In the genomic region with DNA sequence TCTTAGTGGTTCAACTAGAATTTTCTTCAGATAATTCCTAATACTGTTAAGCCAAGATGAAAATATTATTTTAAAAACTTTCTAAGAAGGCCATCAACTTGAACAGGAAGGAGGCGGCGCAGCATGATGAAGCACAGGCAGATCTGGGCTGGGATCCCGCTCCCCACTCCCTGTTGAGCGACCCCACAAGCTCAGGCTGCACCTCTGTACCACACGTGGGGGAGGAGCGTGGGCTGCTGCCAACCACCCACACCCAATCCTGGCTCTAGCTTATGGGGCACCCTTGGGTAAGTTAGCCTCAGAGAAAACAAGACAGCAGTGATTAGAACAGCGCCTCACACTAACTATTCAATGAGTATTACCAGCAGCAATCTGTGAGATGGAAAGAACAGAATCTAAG, we compare ENCODE assay signal across 22 cellular contexts. TPM values are rescaled to one million over a fixed set of nuclear protein-coding genes. Genes with fewer than 3 reads are reported as not detected.
DNase-seq lines count a peak whose midpoint lies in the region; ATAC-seq and TF ChIP-seq lines count a peak whose summit lies in the region.
"Had no signal": no experiment of that assay in that cellular context is flagged by ENCODE, and none has a peak within 500 bp of the region (broad histone marks: within the 10 kb centered on the region; RNA-seq: fewer than 3 reads in every experiment).

No MANE protein-coding gene starts in this region.

- peaks cover 5% of the 10 kb centered on the region for H3K27me3 Mint-ChIP-seq in GM23338 (ENCODE audit: insufficient read depth, low read depth, poor library complexity)
- H3K27me3 Mint-ChIP-seq: activated B cell treated with CpG ODN at 0.5 μM for 24 hours; CD4-positive, CD25-positive, alpha-beta regulatory T cell had no signal

- H3K27ac ChIP-seq in GM23338 (ENCODE audit: low read depth) = no peak overlapping the region
- H3K27ac ChIP-seq in esophagus muscularis mucosa (replicated peaks in 1 of 4) = peak overlapping the region; percentile 14 to 59 (median 48)
- peak overlapping the region; percentile 3 for H3K27ac ChIP-seq in smooth muscle cell (ENCODE audit: low read depth)
- H3K27ac ChIP-seq: upper lobe of left lung had no signal

- no peaks in the 10 kb centered on the region for H3K9me2 ChIP-seq in GM23338 (ENCODE audit: insufficient read depth)

- ATAC-seq in GM23338 = peak; percentile 45; the same call in 1 of the 3 replicates
- ATAC-seq: natural killer cell had no signal

- H3K4me3 ChIP-seq in GM23338 (no peak overlapping the region), esophagus muscularis mucosa (no peak overlapping the region), smooth muscle cell (no peak overlapping the region)
- H3K4me3 ChIP-seq: upper lobe of left lung had no signal

- TF ChIP-seq POLR2A in esophagus muscularis mucosa (IDR thresholded peaks at IDR 0.05; ENCODE audit: low read depth) = no peak

- no peak for TF ChIP-seq EP300 in esophagus muscularis mucosa (IDR thresholded peaks at IDR 0.05)

- peaks cover 20% of the 10 kb centered on the region for H3K36me3 Mint-ChIP-seq in GM23338 (ENCODE audit: low read depth)
- H3K36me3 Mint-ChIP-seq: natural killer cell had no signal

- H3K36me3 ChIP-seq in GM23338 (ENCODE audit: insufficient read depth) (no peaks in the 10 kb centered on the region), esophagus muscularis mucosa (peaks cover 0 to 14% (median 6%) of the 10 kb centered on the region in 4 donors), smooth muscle cell (ENCODE audit: low read depth) (no peaks in the 10 kb centered on the region)

- intact Hi-C loops in esophagus muscularis mucosa (cut with DNase I) = no loop called here

- no peak overlapping the region for H3K9ac ChIP-seq in smooth muscle cell (ENCODE audit: low read depth)

- H3K4me2 ChIP-seq in GM23338 (no peak overlapping the region), smooth muscle cell (no peak overlapping the region)

- H3K79me2 ChIP-seq in GM23338 (replicated peaks; ENCODE audit: insufficient read depth) = 0 out of 2 replicates have a peak, but pooled peaks cover 4% of the 10 kb centered on the region
- H3K79me2 ChIP-seq in smooth muscle cell (ENCODE audit: low read depth) = peaks cover 10% of the 10 kb centered on the region

- H3F3A ChIP-seq in GM23338 (replicated peaks; ENCODE audit: low read depth) (no peaks in the 10 kb centered on the region), smooth muscle cell (ENCODE audit: low read depth) (peaks cover 44% of the 10 kb centered on the region)

- no peak overlapping the region for H2AFZ ChIP-seq in GM23338
- no peak overlapping the region for H2AFZ ChIP-seq in smooth muscle cell (ENCODE audit: low read depth)

- TF ChIP-seq CTCF in GM23338 (conservative IDR thresholded peaks at IDR 0.05; ENCODE audit: low read depth in 2 of 2) (no peak), esophagus muscularis mucosa (IDR thresholded peaks at IDR 0.05) (no peak), smooth muscle cell (IDR thresholded peaks at IDR 0.05; ENCODE audit: borderline replicate concordance, insufficient read depth, poor library complexity, severe bottlenecking) (no peak)

- H4K20me1 ChIP-seq in GM23338 (replicated peaks; ENCODE audit: insufficient read depth) (no peaks in the 10 kb centered on the region; the same call in none of the 2 replicates), smooth muscle cell (ENCODE audit: low read depth) (peaks cover 57% of the 10 kb centered on the region)

- no peak overlapping the region for H3K27ac Mint-ChIP-seq in GM23338
- H3K27ac Mint-ChIP-seq: activated B cell treated with CpG ODN at 0.5 μM for 24 hours, natural killer cell had no signal

- DNase-seq in GM23338 (ENCODE audit: low spot score) (no peak), NCI-H69 (lab: John Stamatoyannopoulos, UW) (peak; percentile 29), esophagus muscularis mucosa (ENCODE audit: extremely low spot score) (no peak), smooth muscle cell (lab: John Stamatoyannopoulos, UW; ENCODE audit: unreplicated experiment) (no peak), T-helper 2 cell (no peak), NCI-H2029 treated with DMSO at 0.1 percent for 48 hours (lab: John Stamatoyannopoulos, UW) (no peak), mesenteric fat pad (ENCODE audit: low spot score) (no peak)
- DNase-seq: activated B cell treated with CpG ODN at 0.5 μM for 24 hours; activated CD4-positive, alpha-beta T cell treated with anti-CD3 and anti-CD28 coated beads, Interleukin-2, amount 50 U/mL, for 4 hours; activated naive CD4-positive, alpha-beta T cell treated with anti-CD3 and anti-CD28 coated beads, Interleukin-2, amount 50 U/mL, for 16 hours; amniotic stem cell; CD4-positive, CD25-positive, alpha-beta regulatory T cell; central memory CD4-positive, alpha-beta T cell; dermis blood vessel endothelial cell; EL; Karpas-422; natural killer cell; NCI-H1694; NCI-H2171; NCI-H524; stimulated activated CD4-positive, alpha-beta T cell treated with anti-CD3 and anti-CD28 coated beads, Interleukin-2, amount 100 ng/mL, for 48 hours had no signal

- H3K9me3 ChIP-seq in esophagus muscularis mucosa = no peaks in the 10 kb centered on the region
- no peaks in the 10 kb centered on the region for H3K9me3 ChIP-seq in smooth muscle cell (replicated peaks; ENCODE audit: low read depth)
- H3K9me3 ChIP-seq: upper lobe of left lung had no signal

- H3K27me3 ChIP-seq in GM23338 (ENCODE audit: insufficient read depth) (no peaks in the 10 kb centered on the region), esophagus muscularis mucosa (no peaks in the 10 kb centered on the region), smooth muscle cell (ENCODE audit: low read depth) (no peaks in the 10 kb centered on the region)
- H3K27me3 ChIP-seq: upper lobe of left lung had no signal

- H3K4me1 Mint-ChIP-seq in GM23338 = peaks cover 5% of the 10 kb centered on the region; the same call in 2 of the 3 replicates

- H3K4me3 Mint-ChIP-seq in GM23338 = no peak overlapping the region
- H3K4me3 Mint-ChIP-seq: activated B cell treated with CpG ODN at 0.5 μM for 24 hours; CD4-positive, CD25-positive, alpha-beta regulatory T cell; natural killer cell had no signal

- WGBS in esophagus muscularis mucosa = 40% methylated on average over 7 of the region's 7 CpGs
- WGBS in smooth muscle cell (ENCODE audit: low lambda C conversion rate) = 95% methylated on average over 7 of the region's 7 CpGs

- H3K4me1 ChIP-seq in GM23338 (ENCODE audit: insufficient read depth) (no peaks in the 10 kb centered on the region), esophagus muscularis mucosa (peaks cover 49 to 85% (median 78%) of the 10 kb centered on the region in 4 donors), smooth muscle cell (ENCODE audit: low read depth) (peaks cover 6% of the 10 kb centered on the region)

- no peaks in the 10 kb centered on the region for H3K9me3 Mint-ChIP-seq in GM23338
- H3K9me3 Mint-ChIP-seq: natural killer cell had no signal

TF ChIP-seq in GM23338, 12 proteins besides CTCF, POLR2A, EP300 and RAD21 (continues in another document):
- TF ChIP-seq ZNF114 (CRISPR knock-in tag; IDR thresholded peaks at IDR 0.05) (no peak), JUNB (IDR thresholded peaks at IDR 0.05; ENCODE audit: unreplicated experiment) (no peak), NANOG (IDR thresholded peaks at IDR 0.05; ENCODE audit: borderline replicate concordance) (no peak)

RNA-seq across cellular contexts. Expression of a gene that starts 6.0 kb away (rescaled TPM):
- total RNA-seq in GM23338 (2014; rRNA removed; shearing (Covaris generic)) = 4.7 and 9.2 TPM in 2 replicates
- 9.1 and 11.0 TPM in 2 replicates for polyA plus RNA-seq in GM23338 (2016; fragmentation: Nextera tagmentation; extraction: Ambion mirVana)
- 10 to 100 TPM; 16.7 to 22.2 (median 19.0) TPM for total RNA-seq in esophagus muscularis mucosa
- 2.8 and 5.8 TPM in 2 replicates for total RNA-seq in smooth muscle cell
- 5.0 and 8.4 TPM in 2 replicates for polyA plus RNA-seq in smooth muscle cell
- 14.2 TPM for total RNA-seq in mesenteric fat pad

RNA-seq across cellular contexts. Expression of a gene that starts 25.2 kb away (rescaled TPM):
- total RNA-seq in GM23338 (2014; rRNA removed; shearing (Covaris generic)) = 9.3 and 10.4 TPM in 2 replicates
- 5.8 and 7.1 TPM in 2 replicates for polyA plus RNA-seq in GM23338 (2016; fragmentation: Nextera tagmentation; extraction: Ambion mirVana)
- 10 to 100 TPM; 31.1 to 39.9 (median 34.5) TPM for total RNA-seq in esophagus muscularis mucosa
- total RNA-seq in smooth muscle cell = 177 and 217 TPM in 2 replicates
- 98.0 and 102 TPM in 2 replicates for polyA plus RNA-seq in smooth muscle cell
- total RNA-seq in mesenteric fat pad = 46.2 TPM
